In the genomic region with DNA sequence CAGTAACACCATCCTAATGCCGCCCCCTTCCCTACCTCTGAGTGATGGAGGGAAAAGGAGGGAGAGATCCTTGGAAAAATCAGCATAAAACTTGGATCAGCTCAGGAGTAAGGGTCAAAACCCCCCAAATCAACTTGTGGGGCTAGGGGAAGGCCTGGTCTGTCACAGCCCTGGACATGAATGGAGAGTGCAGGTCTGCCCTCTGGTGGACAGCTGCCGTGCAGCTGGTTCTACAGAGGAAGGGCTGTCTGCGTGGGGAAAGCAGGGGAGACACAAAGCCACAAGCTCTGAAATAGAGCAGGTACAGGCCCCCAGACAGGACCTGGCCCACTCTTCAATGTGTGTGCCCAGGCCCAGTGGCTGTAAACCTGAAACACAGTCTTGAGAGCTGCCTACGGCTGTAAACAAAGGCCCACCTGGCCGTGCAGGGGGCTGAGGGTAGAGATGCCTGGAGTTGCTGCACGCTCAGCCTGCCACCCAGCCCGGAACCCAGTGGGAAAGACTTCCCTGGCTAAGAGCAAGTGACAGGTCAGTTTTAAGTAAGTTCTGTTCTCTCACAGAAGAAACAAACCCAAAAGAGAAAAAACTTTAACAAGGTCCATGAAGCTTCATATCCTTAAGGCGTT, we compare ENCODE assay signal across 8 cellular contexts. TPM values are rescaled to one million over a fixed set of nuclear protein-coding genes. Genes with fewer than 3 reads are reported as not detected.
A peak's percentile ranks its signal among the peaks of the same experiment; 100 is the strongest.
DNase-seq lines count a peak whose midpoint lies in the region; ATAC-seq lines count a peak whose summit lies in the region.

No MANE protein-coding gene starts in this region.

- peaks cover 50% of the 10 kb centered on the region for H3K36me3 Mint-ChIP-seq in effector memory CD8-positive, alpha-beta T cell (ENCODE audit: insufficient read depth)

- ATAC-seq in effector memory CD8-positive, alpha-beta T cell (replicated peaks): peak; percentile 63
- peak; percentile 65 for ATAC-seq in stimulated activated naive CD8-positive, alpha-beta T cell treated with anti-CD3 and anti-CD28 coated beads, Interleukin-15, amount 100 ng/mL, for 72 hours
- ATAC-seq in GM21737 (IDR thresholded peaks at IDR 0.05; ENCODE audit: unreplicated experiment): no peak

- H3K9me3 Mint-ChIP-seq in effector memory CD8-positive, alpha-beta T cell: no peaks in the 10 kb centered on the region
- H3K9me3 Mint-ChIP-seq in stimulated activated naive CD8-positive, alpha-beta T cell treated with anti-CD3 and anti-CD28 coated beads, Interleukin-15, amount 100 ng/mL, for 72 hours: no peaks in the 10 kb centered on the region

- DNase-seq in NCI-H2196 (lab: John Stamatoyannopoulos, UW; ENCODE audit: unreplicated experiment) (peak; percentile 9), NCI-H2196 treated with DMSO at 0.1 percent for 48 hours (lab: John Stamatoyannopoulos, UW; ENCODE audit: unreplicated experiment) (no peak), NCI-H2171 (lab: John Stamatoyannopoulos, UW) (peak; percentile 16), myocyte (ENCODE audit: low read depth) (peak; percentile 64)
- peak; percentile 47 to 51 for DNase-seq in activated CD4-positive, alpha-beta T cell treated with anti-CD3 and anti-CD28 coated beads, Interleukin-2, amount 50 U/mL, for 4 hours
- DNase-seq in effector memory CD8-positive, alpha-beta T cell: peak; percentile 42 to 52 (median 47)
- peak; percentile 54 to 63 for DNase-seq in stimulated activated naive CD8-positive, alpha-beta T cell treated with anti-CD3 and anti-CD28 coated beads, Interleukin-15, amount 100 ng/mL, for 72 hours

- peaks cover 0 to 8% of the 10 kb centered on the region in 2 donors for H3K4me1 Mint-ChIP-seq in effector memory CD8-positive, alpha-beta T cell (ENCODE audit: low read depth in 2 of 2)
- H3K4me1 Mint-ChIP-seq in stimulated activated naive CD8-positive, alpha-beta T cell treated with anti-CD3 and anti-CD28 coated beads, Interleukin-15, amount 100 ng/mL, for 72 hours: peaks cover 27% of the 10 kb centered on the region

- H3K27ac Mint-ChIP-seq in effector memory CD8-positive, alpha-beta T cell: peak overlapping the region in 1 of 2 donors; percentile 65
- H3K27ac Mint-ChIP-seq in stimulated activated naive CD8-positive, alpha-beta T cell treated with anti-CD3 and anti-CD28 coated beads, Interleukin-15, amount 100 ng/mL, for 72 hours: peak overlapping the region in 1 of 2 donors; percentile 51

- no peaks in the 10 kb centered on the region for H3K27me3 Mint-ChIP-seq in effector memory CD8-positive, alpha-beta T cell
- H3K27me3 Mint-ChIP-seq in stimulated activated naive CD8-positive, alpha-beta T cell treated with anti-CD3 and anti-CD28 coated beads, Interleukin-15, amount 100 ng/mL, for 72 hours: no peaks in the 10 kb centered on the region

- H3K4me3 Mint-ChIP-seq in effector memory CD8-positive, alpha-beta T cell: no peak overlapping the region
- no peak overlapping the region for H3K4me3 Mint-ChIP-seq in stimulated activated naive CD8-positive, alpha-beta T cell treated with anti-CD3 and anti-CD28 coated beads, Interleukin-15, amount 100 ng/mL, for 72 hours

RNA-seq across cellular contexts. Expression of a gene that starts 16.4 kb away (rescaled TPM):
- total RNA-seq in myocyte: 74.0 and 76.0 TPM in 2 replicates
- polyA plus RNA-seq in myocyte (2012): 59.6 TPM
